8 cellular contexts compared by ENCODE assay signal in genomic region chr15:65832549-65833364, GRCh38. TPM values are rescaled to one million over a fixed set of nuclear protein-coding genes. Genes with fewer than 3 reads are reported as not detected.
DNase-seq lines count a peak whose midpoint lies in the region; ATAC-seq and TF ChIP-seq lines count a peak whose summit lies in the region.

No MANE protein-coding gene starts in this region.

- TF ChIP-seq CTCF in OCI-LY1 (IDR thresholded peaks at IDR 0.05; ENCODE audit: low read length): 0 out of 2 replicates have a peak, but pooled peaks have one; percentile 5

- H3K9ac ChIP-seq in HUES64 (ENCODE audit: low read depth, low read length) (peak overlapping the region; percentile 33; the same call in 1 of the 2 replicates), OCI-LY1 (ENCODE audit: low read length) (peak overlapping the region; percentile 40)

- no peaks in the 10 kb centered on the region for H3K36me3 ChIP-seq in HUES64 (ENCODE audit: insufficient read depth, low read length)
- H3K36me3 ChIP-seq in OCI-LY1 (ENCODE audit: insufficient read depth, low read length): no peaks in the 10 kb centered on the region

- H3K4me3 Mint-ChIP-seq in activated T-cell treated with anti-CD3 and anti-CD28 coated beads, Interleukin-2, amount 50 U/mL, for 24 hours: peak overlapping the region; percentile 70

- peak overlapping the region; percentile 96 for H3K27ac Mint-ChIP-seq in activated T-cell treated with anti-CD3 and anti-CD28 coated beads, Interleukin-2, amount 50 U/mL, for 24 hours

- H3K27me3 ChIP-seq in HUES64 (ENCODE audit: insufficient read depth, low read length): no peaks in the 10 kb centered on the region
- H3K27me3 ChIP-seq in OCI-LY1 (ENCODE audit: insufficient read depth, low read length): no peaks in the 10 kb centered on the region

- H3K79me2 ChIP-seq in OCI-LY1 (ENCODE audit: insufficient read depth, low read length): no peaks in the 10 kb centered on the region

- peaks cover 54% of the 10 kb centered on the region for H3K4me1 Mint-ChIP-seq in activated T-cell treated with anti-CD3 and anti-CD28 coated beads, Interleukin-2, amount 50 U/mL, for 24 hours (ENCODE audit: low read depth)

- H4K20me1 ChIP-seq in OCI-LY1 (ENCODE audit: insufficient read depth, low read length): no peaks in the 10 kb centered on the region

- H3K36me3 Mint-ChIP-seq in activated T-cell treated with anti-CD3 and anti-CD28 coated beads, Interleukin-2, amount 50 U/mL, for 24 hours (ENCODE audit: low read depth): no peaks in the 10 kb centered on the region

- H3K4me1 ChIP-seq in HUES64 (ENCODE audit: insufficient read depth, low read length) (peaks cover 20% of the 10 kb centered on the region), OCI-LY1 (ENCODE audit: insufficient read depth, low read length, severe bottlenecking) (peaks cover 24% of the 10 kb centered on the region)

- H3K9me2 ChIP-seq in OCI-LY1 (ENCODE audit: low read depth, low read length): no peaks in the 10 kb centered on the region

- peak overlapping the region; percentile 60 for H3K4me2 ChIP-seq in OCI-LY1 (ENCODE audit: low read length)

- H2AFZ ChIP-seq in OCI-LY1 (ENCODE audit: low read length): peak overlapping the region; percentile 99

- no peak for ATAC-seq in GM18511 (IDR thresholded peaks at IDR 0.05; ENCODE audit: unreplicated experiment)

- peak; percentile 98 for DNase-seq in DMS 273 (lab: John Stamatoyannopoulos, UW; ENCODE audit: unreplicated experiment)
- peak; percentile 71 for DNase-seq in activated T-cell treated with anti-CD3 and anti-CD28 coated beads, Interleukin-2, amount 50 U/mL, for 24 hours
- peak; percentile 66 to 70 for DNase-seq in erythroblast (lab: John Stamatoyannopoulos, UW)
- DNase-seq in midbrain (lab: John Stamatoyannopoulos, UW): peak; percentile 79
- peak; percentile 63 for DNase-seq in stimulated activated CD8-positive, alpha-beta memory T cell treated with anti-CD3 and anti-CD28 coated beads, Interleukin-4, amount 100 ng/mL, for 48 hours

- H3K4me3 ChIP-seq in HUES64 (ENCODE audit: low read length): peak overlapping the region; percentile 14
- peak overlapping the region; percentile 14 for H3K4me3 ChIP-seq in OCI-LY1 (ENCODE audit: low read depth, low read length, poor library complexity, severe bottlenecking)

- no peaks in the 10 kb centered on the region for H3K9me3 Mint-ChIP-seq in activated T-cell treated with anti-CD3 and anti-CD28 coated beads, Interleukin-2, amount 50 U/mL, for 24 hours

- H3K9me3 ChIP-seq in HUES64 (ENCODE audit: insufficient read depth, low read depth, low read length) (no peaks in the 10 kb centered on the region), OCI-LY1 (ENCODE audit: low read length) (no peaks in the 10 kb centered on the region)

- no peaks in the 10 kb centered on the region for H3K27me3 Mint-ChIP-seq in activated T-cell treated with anti-CD3 and anti-CD28 coated beads, Interleukin-2, amount 50 U/mL, for 24 hours

- H3K27ac ChIP-seq in HUES64 (ENCODE audit: low read depth, low read length) (peak overlapping the region; percentile 95), OCI-LY1 (ENCODE audit: low read depth, low read length, poor library complexity, severe bottlenecking) (peak overlapping the region; percentile 75)

- 7% methylated on average over 7 of the region's 8 CpGs for WGBS in HUES64

- no peaks in the 10 kb centered on the region for H3F3A ChIP-seq in OCI-LY1 (ENCODE audit: insufficient read depth, low read length)

- peak; percentile 36 for TF ChIP-seq POLR2A in erythroblast (IDR thresholded peaks at IDR 0.05; ENCODE audit: low read length)

RNA-seq across cellular contexts. Expression of gene RAB11A, which starts 36.5 kb away (rescaled TPM):
- polyA plus RNA-seq in HUES64 (2013, experiment 1 of 2): 197 TPM
- polyA plus RNA-seq in HUES64 (2013, experiment 2 of 2): 204 TPM

RNA-seq across cellular contexts. Expression of gene DENND4A, which starts 40.7 kb away (rescaled TPM):
- 3.2 TPM for polyA plus RNA-seq in HUES64 (2013, experiment 1 of 2)
- 3.9 TPM for polyA plus RNA-seq in HUES64 (2013, experiment 2 of 2)
